Comparison of ENCODE assay signal across 8 cellular contexts in genomic region chr2:23532311-23533013, GRCh38.
DNase-seq lines count a peak whose midpoint lies in the region; ATAC-seq and TF ChIP-seq lines count a peak whose summit lies in the region.

No MANE protein-coding gene starts in this region.

- H3K4me3 ChIP-seq in thyroid gland (replicated peaks in 1 of 3): no peak overlapping the region

- WGBS in thyroid gland, 2 donors: 71 to 76% methylated on average over 17 to 18 of the region's 18 CpGs

- TF ChIP-seq POLR2A in thyroid gland (IDR thresholded peaks at IDR 0.05): no peak

- no peaks in the 10 kb centered on the region for H3K4me1 ChIP-seq in thyroid gland

- H3K36me3 Mint-ChIP-seq in central memory CD8-positive, alpha-beta T cell (ENCODE audit: insufficient read depth): peaks cover 4% of the 10 kb centered on the region

- no peaks in the 10 kb centered on the region for H3K27me3 Mint-ChIP-seq in central memory CD8-positive, alpha-beta T cell

- peaks cover 26% of the 10 kb centered on the region for H3K4me1 Mint-ChIP-seq in central memory CD8-positive, alpha-beta T cell

- peak overlapping the region; percentile 89 for H3K27ac Mint-ChIP-seq in central memory CD8-positive, alpha-beta T cell (ENCODE audit: low read depth)

- no peaks in the 10 kb centered on the region for H3K36me3 ChIP-seq in thyroid gland

- intact Hi-C loops in thyroid gland (cut with DNase I): no loop called here

- no peaks in the 10 kb centered on the region for H3K9me3 Mint-ChIP-seq in central memory CD8-positive, alpha-beta T cell

- TF ChIP-seq CTCF in GM12873 (IDR thresholded peaks at IDR 0.05; ENCODE audit: insufficient read depth, low read depth, low read length, missing control alignments): peak; percentile 27
- TF ChIP-seq CTCF in thyroid gland (IDR thresholded peaks at IDR 0.05): no peak

- ATAC-seq in HG02623 (IDR thresholded peaks at IDR 0.05; ENCODE audit: unreplicated experiment): peak; percentile 64
- ATAC-seq in central memory CD8-positive, alpha-beta T cell (replicated peaks; ENCODE audit: extremely low read depth, poor library complexity, severe bottlenecking): peak; percentile 57

- DNase-seq in T follicular helper cell (ENCODE audit: low read depth): peak; percentile 21
- no peak for DNase-seq in central memory CD8-positive, alpha-beta T cell (ENCODE audit: low spot score in 2 of 2)
- peak in 2 of 3 donors; percentile 20 to 26 for DNase-seq in stimulated activated CD4-positive, alpha-beta T cell treated with anti-CD3 and anti-CD28 coated beads, TNF-alpha, amount 100 ng/mL, for 48 hours (ENCODE audit: low read depth in 3 of 3)
- DNase-seq in epidermal melanocyte (ENCODE audit: insufficient read length, low spot score): no peak
- no peak for DNase-seq in globus pallidus (ENCODE audit: low spot score)
- no peak for DNase-seq in thyroid gland

- no peaks in the 10 kb centered on the region for H3K9me3 ChIP-seq in thyroid gland

- H3K27me3 ChIP-seq in thyroid gland: no peaks in the 10 kb centered on the region

- peak overlapping the region; percentile 81 for H3K4me3 Mint-ChIP-seq in central memory CD8-positive, alpha-beta T cell

- no peak overlapping the region for H3K27ac ChIP-seq in thyroid gland

Comparison
In these comparisons a context has a peak if more than half of its experiments do, and no peak if none do; other contexts are left out.
1. DNase-seq: peak in T follicular helper cell (single experiment) and stimulated activated CD4-positive, alpha-beta T cell treated with anti-CD3 and anti-CD28 coated beads, TNF-alpha, amount 100 ng/mL, for 48 hours (2 of 3); none in central memory CD8-positive, alpha-beta T cell (0 of 2), epidermal melanocyte (single experiment), globus pallidus (single experiment) and thyroid gland (0 of 2).